Comparison of ENCODE assay signal across 2 cellular contexts in genomic region chr6:63526931-63527330, GRCh38.
TF ChIP-seq lines count a peak whose summit lies in the region.

No MANE protein-coding gene starts in this region.

TF ChIP-seq in IMR-90, 13 proteins besides CTCF, POLR2A, EP300 and RAD21:
- TF ChIP-seq MAZ (IDR thresholded peaks at IDR 0.05; ENCODE audit: borderline replicate concordance, low read depth, low read length), result no peak

TF ChIP-seq in HepG2, 621 proteins besides CTCF, POLR2A, EP300 and RAD21:
- TF ChIP-seq RBFOX2 (IDR thresholded peaks at IDR 0.05; ENCODE audit: low read depth, low read length), result 0 out of 2 replicates have a peak, but pooled peaks have one; percentile 12
- TF ChIP-seq, protein P1, sequence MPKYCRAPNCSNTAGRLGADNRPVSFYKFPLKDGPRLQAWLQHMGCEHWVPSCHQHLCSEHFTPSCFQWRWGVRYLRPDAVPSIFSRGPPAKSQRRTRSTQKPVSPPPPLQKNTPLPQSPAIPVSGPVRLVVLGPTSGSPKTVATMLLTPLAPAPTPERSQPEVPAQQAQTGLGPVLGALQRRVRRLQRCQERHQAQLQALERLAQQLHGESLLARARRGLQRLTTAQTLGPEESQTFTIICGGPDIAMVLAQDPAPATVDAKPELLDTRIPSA (CRISPR knock-in tag; IDR thresholded peaks at IDR 0.05; ENCODE audit: borderline replicate concordance), result no peak
TF ChIP-seq in HepG2: peak in this region for 1.
